In genomic region chr11:27452147-27452546, GRCh38 we compare ENCODE assay signal across 1 cellular context.
TF ChIP-seq lines count a peak whose summit lies in the region.

No MANE protein-coding gene starts in this region.

TF ChIP-seq in GM23338, 12 proteins besides CTCF, POLR2A, EP300 and RAD21 (continued from another document):
- TF ChIP-seq, protein P1, sequence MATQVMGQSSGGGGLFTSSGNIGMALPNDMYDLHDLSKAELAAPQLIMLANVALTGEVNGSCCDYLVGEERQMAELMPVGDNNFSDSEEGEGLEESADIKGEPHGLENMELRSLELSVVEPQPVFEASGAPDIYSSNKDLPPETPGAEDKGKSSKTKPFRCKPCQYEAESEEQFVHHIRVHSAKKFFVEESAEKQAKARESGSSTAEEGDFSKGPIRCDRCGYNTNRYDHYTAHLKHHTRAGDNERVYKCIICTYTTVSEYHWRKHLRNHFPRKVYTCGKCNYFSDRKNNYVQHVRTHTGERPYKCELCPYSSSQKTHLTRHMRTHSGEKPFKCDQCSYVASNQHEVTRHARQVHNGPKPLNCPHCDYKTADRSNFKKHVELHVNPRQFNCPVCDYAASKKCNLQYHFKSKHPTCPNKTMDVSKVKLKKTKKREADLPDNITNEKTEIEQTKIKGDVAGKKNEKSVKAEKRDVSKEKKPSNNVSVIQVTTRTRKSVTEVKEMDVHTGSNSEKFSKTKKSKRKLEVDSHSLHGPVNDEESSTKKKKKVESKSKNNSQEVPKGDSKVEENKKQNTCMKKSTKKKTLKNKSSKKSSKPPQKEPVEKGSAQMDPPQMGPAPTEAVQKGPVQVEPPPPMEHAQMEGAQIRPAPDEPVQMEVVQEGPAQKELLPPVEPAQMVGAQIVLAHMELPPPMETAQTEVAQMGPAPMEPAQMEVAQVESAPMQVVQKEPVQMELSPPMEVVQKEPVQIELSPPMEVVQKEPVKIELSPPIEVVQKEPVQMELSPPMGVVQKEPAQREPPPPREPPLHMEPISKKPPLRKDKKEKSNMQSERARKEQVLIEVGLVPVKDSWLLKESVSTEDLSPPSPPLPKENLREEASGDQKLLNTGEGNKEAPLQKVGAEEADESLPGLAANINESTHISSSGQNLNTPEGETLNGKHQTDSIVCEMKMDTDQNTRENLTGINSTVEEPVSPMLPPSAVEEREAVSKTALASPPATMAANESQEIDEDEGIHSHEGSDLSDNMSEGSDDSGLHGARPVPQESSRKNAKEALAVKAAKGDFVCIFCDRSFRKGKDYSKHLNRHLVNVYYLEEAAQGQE (IDR thresholded peaks at IDR 0.05; ENCODE audit: unreplicated experiment) = no peak
- TF ChIP-seq EZH2phosphoT487 (IDR thresholded peaks at IDR 0.05; ENCODE audit: unreplicated experiment) = no peak
- TF ChIP-seq ZNF114 (CRISPR knock-in tag; IDR thresholded peaks at IDR 0.05) = no peak
- no peak for TF ChIP-seq ZNF462 (CRISPR knock-in tag; IDR thresholded peaks at IDR 0.05)
- no peak for TF ChIP-seq POLR2AphosphoS5 (IDR thresholded peaks at IDR 0.05; ENCODE audit: low read depth)
- TF ChIP-seq STAT1 (IDR thresholded peaks at IDR 0.05; ENCODE audit: unreplicated experiment) = no peak
- no peak for TF ChIP-seq CREB1 (CRISPR knock-in tag; IDR thresholded peaks at IDR 0.05; ENCODE audit: low read depth)
